15 cellular contexts compared by ENCODE assay signal in genomic region chr13:40064723-40065122, GRCh38.
DNase-seq lines count a peak whose midpoint lies in the region; TF ChIP-seq lines count a peak whose summit lies in the region.
"Had no signal": no experiment of that assay in that cellular context is flagged by ENCODE, and none has a peak within 500 bp of the region (broad histone marks: within the 10 kb centered on the region; RNA-seq: fewer than 3 reads in every experiment).

No MANE protein-coding gene starts in this region.

- no peaks in the 10 kb centered on the region for H3K27me3 Mint-ChIP-seq in stimulated activated naive CD8-positive, alpha-beta T cell treated with anti-CD3 and anti-CD28 coated beads, Interleukin-15, Interleukin-2, amounts not matched to agents 100 ng/mL and 50 ng/mL, for 24 hours
- H3K27me3 Mint-ChIP-seq in progenitor cell of endocrine pancreas = peaks cover 18% of the 10 kb centered on the region

- H3K27ac Mint-ChIP-seq in stimulated activated naive CD8-positive, alpha-beta T cell treated with anti-CD3 and anti-CD28 coated beads, Interleukin-15, Interleukin-2, amounts not matched to agents 100 ng/mL and 50 ng/mL, for 24 hours = peak overlapping the region; percentile 53
- H3K27ac Mint-ChIP-seq in progenitor cell of endocrine pancreas = no peak overlapping the region
- H3K27ac Mint-ChIP-seq: H9; T-helper 2 cell treated with Interferon-gamma antibody and Interleukin-4, amounts not matched to agents 5 μg/mL and 100 μg/mL, for 36 hours had no signal

- TF ChIP-seq CTCF in fibroblast of mammary gland (conservative IDR thresholded peaks at IDR 0.05; ENCODE audit: control insufficient read depth, insufficient read depth, low read depth, low read length) (no peak), progenitor cell of endocrine pancreas (IDR thresholded peaks at IDR 0.05; ENCODE audit: unreplicated experiment) (no peak)

- no peaks in the 10 kb centered on the region for H3K36me3 Mint-ChIP-seq in stimulated activated naive CD8-positive, alpha-beta T cell treated with anti-CD3 and anti-CD28 coated beads, Interleukin-15, Interleukin-2, amounts not matched to agents 100 ng/mL and 50 ng/mL, for 24 hours (ENCODE audit: low read depth)
- no peaks in the 10 kb centered on the region for H3K36me3 Mint-ChIP-seq in progenitor cell of endocrine pancreas (ENCODE audit: insufficient read depth)

- H3K9me3 Mint-ChIP-seq in stimulated activated naive CD8-positive, alpha-beta T cell treated with anti-CD3 and anti-CD28 coated beads, Interleukin-15, Interleukin-2, amounts not matched to agents 100 ng/mL and 50 ng/mL, for 24 hours = no peaks in the 10 kb centered on the region
- H3K9me3 Mint-ChIP-seq in progenitor cell of endocrine pancreas (ENCODE audit: low read depth) = no peaks in the 10 kb centered on the region
- H3K9me3 Mint-ChIP-seq: H9; T-helper 2 cell treated with Interferon-gamma antibody and Interleukin-4, amounts not matched to agents 5 μg/mL and 100 μg/mL, for 36 hours had no signal

- DNase-seq in DMS 273 (lab: John Stamatoyannopoulos, UW; ENCODE audit: unreplicated experiment) (peak; percentile 43), DMS 273 treated with DMSO at 0.1 percent for 48 hours (lab: John Stamatoyannopoulos, UW) (no peak), RPMI7951 (ENCODE audit: low read depth) (peak; percentile 80), fibroblast of mammary gland (ENCODE audit: low read depth) (peak; percentile 100), NCI-H526 (lab: John Stamatoyannopoulos, UW) (no peak), UCSD-AML1 (lab: John Stamatoyannopoulos, UW; ENCODE audit: unreplicated experiment) (no peak), progenitor cell of endocrine pancreas (ENCODE audit: low spot score, unreplicated experiment) (no peak)
- DNase-seq: activated CD8-positive, alpha-beta memory T cell treated with anti-CD3 and anti-CD28 coated beads, Interleukin-2, amount 50 U/mL, for 4 hours; gastrocnemius medialis; H9; NCI-H1048; NK-92 treated with Interleukin-12 subunit alpha and Interleukin-12 subunit beta, amount 100 ng/mL, for 24 hours; upper lobe of right lung had no signal

- no peak overlapping the region for H3K4me3 Mint-ChIP-seq in stimulated activated naive CD8-positive, alpha-beta T cell treated with anti-CD3 and anti-CD28 coated beads, Interleukin-15, Interleukin-2, amounts not matched to agents 100 ng/mL and 50 ng/mL, for 24 hours
- H3K4me3 Mint-ChIP-seq in progenitor cell of endocrine pancreas (ENCODE audit: low read depth) = no peak overlapping the region
- H3K4me3 Mint-ChIP-seq: H9; T-helper 2 cell treated with Interferon-gamma antibody and Interleukin-4, amounts not matched to agents 5 μg/mL and 100 μg/mL, for 36 hours had no signal

- H3K4me1 Mint-ChIP-seq in stimulated activated naive CD8-positive, alpha-beta T cell treated with anti-CD3 and anti-CD28 coated beads, Interleukin-15, Interleukin-2, amounts not matched to agents 100 ng/mL and 50 ng/mL, for 24 hours (ENCODE audit: low read depth) = peaks cover 39% of the 10 kb centered on the region
- peaks cover 24% of the 10 kb centered on the region for H3K4me1 Mint-ChIP-seq in progenitor cell of endocrine pancreas (ENCODE audit: low read depth)

- H3K4me3 ChIP-seq in fibroblast of mammary gland (ENCODE audit: control insufficient read depth, low read depth, low read length) = no peak overlapping the region
- H3K4me3 ChIP-seq: gastrocnemius medialis, upper lobe of right lung had no signal

Comparison
In these comparisons a context has a peak if more than half of its experiments do, and no peak if none do; other contexts are left out.
1. DNase-seq: peak in DMS 273 (single experiment), RPMI7951 (single experiment) and fibroblast of mammary gland (single experiment); none in DMS 273 treated with DMSO at 0.1 percent for 48 hours (single experiment), NCI-H526 (0 of 2), UCSD-AML1 (single experiment) and progenitor cell of endocrine pancreas (single experiment).